ENCODE assay signal across 23 cellular contexts in the genomic region with DNA sequence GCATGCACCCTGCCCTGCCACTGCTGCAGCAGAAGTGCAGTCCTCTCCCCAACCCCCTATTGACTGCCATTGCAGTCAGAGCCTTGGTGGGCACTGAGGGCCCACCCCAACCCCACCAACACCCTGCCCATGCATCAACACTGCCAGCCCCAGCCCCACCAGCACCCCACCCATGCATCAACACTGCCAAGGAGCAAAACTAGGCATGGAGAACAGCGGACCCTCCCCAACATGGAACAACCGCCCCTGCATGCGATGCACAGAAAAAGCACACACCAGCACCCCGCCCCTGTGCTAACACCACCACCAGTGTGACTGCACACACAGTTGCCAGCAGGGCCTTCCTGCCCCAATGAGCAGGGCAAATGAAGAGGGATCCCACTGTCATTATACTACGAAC. TPM values are rescaled to one million over a fixed set of nuclear protein-coding genes. Genes with fewer than 3 reads are reported as not detected.
A peak's percentile ranks its signal among the peaks of the same experiment; 100 is the strongest.
DNase-seq lines count a peak whose midpoint lies in the region; ATAC-seq and TF ChIP-seq lines count a peak whose summit lies in the region.
"Had no signal": no experiment of that assay in that cellular context is flagged by ENCODE, and none has a peak within 500 bp of the region (broad histone marks: within the 10 kb centered on the region; RNA-seq: fewer than 3 reads in every experiment).

No MANE protein-coding gene starts in this region.

- in situ Hi-C loops in GM23248 (cut with MboI): no loop called here

- no peak overlapping the region for H3K4me2 ChIP-seq in GM23248 (ENCODE audit: unreplicated experiment)
- H3K4me2 ChIP-seq: BLaER1 had no signal

- no peaks in the 10 kb centered on the region for H3K27me3 ChIP-seq in upper lobe of right lung
- H3K27me3 ChIP-seq in GM23248 (replicated peaks; ENCODE audit: insufficient read depth): no peaks in the 10 kb centered on the region
- H3K27me3 ChIP-seq: BE2C, BLaER1 had no signal

- peaks cover 19% of the 10 kb centered on the region for H3K27me3 Mint-ChIP-seq in activated CD4-positive, alpha-beta memory T cell treated with anti-CD3 and anti-CD28 coated beads for 36 hours

- 86% methylated on average over 5 of the region's 5 CpGs for WGBS in GM23248 (ENCODE audit: low coverage in 1 of 2, low lambda C conversion rate in 2 of 2, missing lambda C conversion rate in 2 of 2), 2 experiments

- no peak for TF ChIP-seq CTCF in upper lobe of right lung (IDR thresholded peaks at IDR 0.05)

- no peaks in the 10 kb centered on the region for H4K20me1 ChIP-seq in GM23248 (ENCODE audit: insufficient read depth)
- H4K20me1 ChIP-seq: BLaER1 had no signal

- H3K9ac ChIP-seq in GM23248: no peak overlapping the region
- H3K9ac ChIP-seq: BLaER1 had no signal

- no peak overlapping the region for H2AFZ ChIP-seq in GM23248

- POLR2A ChIA-PET in activated CD4-positive, alpha-beta memory T cell treated with anti-CD3 and anti-CD28 coated beads for 36 hours (lab: Charles Lee): no interaction called here

- CTCF ChIA-PET in activated CD4-positive, alpha-beta memory T cell treated with anti-CD3 and anti-CD28 coated beads for 36 hours (lab: Charles Lee): no interaction called here

- H3K36me3 ChIP-seq in upper lobe of right lung (no peaks in the 10 kb centered on the region), GM23248 (ENCODE audit: low read depth) (no peaks in the 10 kb centered on the region)
- H3K36me3 ChIP-seq: BE2C, BLaER1 had no signal

- no peaks in the 10 kb centered on the region for H3K9me2 ChIP-seq in GM23248 (ENCODE audit: insufficient read depth)

- no peaks in the 10 kb centered on the region for H3F3A ChIP-seq in GM23248 (ENCODE audit: insufficient read depth)

- H3K4me1 Mint-ChIP-seq in activated CD4-positive, alpha-beta memory T cell treated with anti-CD3 and anti-CD28 coated beads for 36 hours (ENCODE audit: low read depth): no peaks in the 10 kb centered on the region
- H3K4me1 Mint-ChIP-seq: CD14-positive monocyte; CD4-positive, alpha-beta memory T cell; CD4-positive, CD25-positive, alpha-beta regulatory T cell; CD8-positive, alpha-beta memory T cell had no signal

- H3K4me3 ChIP-seq in upper lobe of right lung (no peak overlapping the region), GM23248 (no peak overlapping the region)
- H3K4me3 ChIP-seq: BLaER1, GM12878 had no signal

- no peaks in the 10 kb centered on the region for H3K4me1 ChIP-seq in upper lobe of right lung
- no peaks in the 10 kb centered on the region for H3K4me1 ChIP-seq in GM23248 (ENCODE audit: insufficient read depth)
- H3K4me1 ChIP-seq: BE2C, BLaER1 had no signal

- no peaks in the 10 kb centered on the region for H3K79me2 ChIP-seq in GM23248 (ENCODE audit: insufficient read depth)

- intact Hi-C loops in sciatic nerve (cut with DNase I): no loop called here
- intact Hi-C loops in upper lobe of right lung (cut with DNase I): no loop called here
- intact Hi-C loops in activated CD4-positive, alpha-beta memory T cell treated with anti-CD3 and anti-CD28 coated beads for 36 hours (cut with micrococcal nuclease): no loop called here

- H3K27ac Mint-ChIP-seq in activated CD4-positive, alpha-beta memory T cell treated with anti-CD3 and anti-CD28 coated beads for 36 hours: no peak overlapping the region
- H3K27ac Mint-ChIP-seq: CD14-positive monocyte; CD4-positive, alpha-beta memory T cell; CD4-positive, CD25-positive, alpha-beta regulatory T cell; CD8-positive, alpha-beta memory T cell had no signal

- DNase-seq in sciatic nerve (ENCODE audit: low spot score) (no peak), upper lobe of right lung (no peak), GM23248 (no peak), cerebellar cortex (ENCODE audit: low spot score) (no peak)
- no peak for DNase-seq in activated CD4-positive, alpha-beta memory T cell treated with anti-CD3 and anti-CD28 coated beads for 36 hours
- DNase-seq: 8988T; ACHN; BE2C; C1 segment of cervical spinal cord; CD4-positive, alpha-beta memory T cell; CD4-positive, CD25-positive, alpha-beta regulatory T cell; CD8-positive, alpha-beta memory T cell; COR-L47; DMS 273 treated with DMSO at 0.1 percent for 48 hours; DMS153; DMS53; DMS79; DND-41; EL; GDM1 had no signal

- no peak overlapping the region for H3K27ac ChIP-seq in upper lobe of right lung
- no peak overlapping the region for H3K27ac ChIP-seq in GM23248
- H3K27ac ChIP-seq: BLaER1 had no signal

- H3K9me3 ChIP-seq in upper lobe of right lung: no peaks in the 10 kb centered on the region
- H3K9me3 ChIP-seq in GM23248 (ENCODE audit: low read depth): no peaks in the 10 kb centered on the region
- H3K9me3 ChIP-seq: BE2C, BLaER1 had no signal

- peak; percentile 20 for ATAC-seq in sciatic nerve
- peak; percentile 34 for ATAC-seq in upper lobe of right lung
- ATAC-seq: GM12878 had no signal

- no peaks in the 10 kb centered on the region for H3K9me3 Mint-ChIP-seq in activated CD4-positive, alpha-beta memory T cell treated with anti-CD3 and anti-CD28 coated beads for 36 hours
- H3K9me3 Mint-ChIP-seq: CD8-positive, alpha-beta memory T cell had no signal

- H3K36me3 Mint-ChIP-seq in activated CD4-positive, alpha-beta memory T cell treated with anti-CD3 and anti-CD28 coated beads for 36 hours: no peaks in the 10 kb centered on the region
- H3K36me3 Mint-ChIP-seq: CD14-positive monocyte; CD4-positive, alpha-beta memory T cell; CD4-positive, CD25-positive, alpha-beta regulatory T cell had no signal

- no peak overlapping the region for H3K4me3 Mint-ChIP-seq in activated CD4-positive, alpha-beta memory T cell treated with anti-CD3 and anti-CD28 coated beads for 36 hours
- H3K4me3 Mint-ChIP-seq: CD14-positive monocyte; CD4-positive, alpha-beta memory T cell; CD4-positive, CD25-positive, alpha-beta regulatory T cell; CD8-positive, alpha-beta memory T cell had no signal

RNA-seq across cellular contexts. Expression of gene CTH, which starts 57.1 kb away (rescaled TPM):
- total RNA-seq in sciatic nerve: 5.3 TPM
- 3.6 TPM for total RNA-seq in upper lobe of right lung
- 10 to 100 TPM; 23.0 to 26.0 TPM for total RNA-seq in activated CD4-positive, alpha-beta memory T cell treated with anti-CD3 and anti-CD28 coated beads for 36 hours
- 14.9 and 20.6 TPM in 2 replicates for total RNA-seq in GM23248 (2014; rRNA removed; shearing (Covaris generic))
- 27.1 and 28.9 TPM in 2 replicates for polyA plus RNA-seq in GM23248 (2016; fragmentation: Nextera tagmentation; extraction: Ambion mirVana)
